Comparison of ENCODE assay signal across 9 cellular contexts in the genomic region with DNA sequence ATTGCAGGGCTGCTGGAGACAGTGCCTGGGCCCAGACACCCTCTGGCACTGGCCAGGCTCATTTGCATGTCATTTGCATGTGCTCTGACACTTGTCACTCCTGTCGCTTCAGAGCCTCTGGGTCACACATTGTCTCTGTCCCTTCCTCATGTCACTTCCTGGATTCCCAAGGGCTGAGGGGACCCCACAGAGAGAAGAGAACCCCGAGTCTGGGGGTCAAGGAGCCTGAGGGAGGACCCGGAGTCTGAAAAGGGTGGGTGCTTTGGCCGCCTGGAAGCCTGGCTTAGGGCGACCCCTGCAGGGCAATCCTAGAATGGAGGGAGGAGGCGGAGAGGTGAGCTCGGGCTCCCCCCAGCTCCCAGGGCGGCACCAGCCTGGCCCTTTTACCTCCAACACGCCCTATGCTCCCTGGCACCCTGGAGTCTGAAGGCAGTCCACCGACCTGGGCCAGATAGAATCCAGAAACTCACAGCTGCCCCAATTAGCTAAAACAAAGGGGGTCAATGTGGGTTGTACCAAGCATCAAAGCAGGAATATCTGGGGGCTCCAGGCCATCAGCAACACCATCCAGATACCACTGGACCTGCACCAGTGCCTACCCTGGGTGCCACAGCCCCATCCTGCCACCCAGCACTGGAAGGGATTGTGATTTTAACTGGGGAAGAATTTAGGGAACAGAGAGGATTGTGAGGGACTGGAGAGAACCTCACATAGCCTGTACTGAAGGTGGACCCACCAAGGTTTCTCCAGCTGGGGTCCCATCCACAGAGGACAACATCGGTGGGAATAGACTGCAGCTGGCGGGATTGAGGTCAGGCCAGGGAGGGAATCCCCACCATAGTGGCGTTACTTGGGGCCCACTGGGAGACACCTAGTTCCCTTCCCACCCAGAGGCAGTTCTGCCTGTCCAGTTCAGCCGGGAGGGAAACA. TPM values are rescaled to one million over a fixed set of nuclear protein-coding genes. Genes with fewer than 3 reads are reported as not detected.
DNase-seq lines count a peak whose midpoint lies in the region; ATAC-seq and TF ChIP-seq lines count a peak whose summit lies in the region.
"Had no signal": no experiment of that assay in that cellular context is flagged by ENCODE, and none has a peak within 500 bp of the region (broad histone marks: within the 10 kb centered on the region; RNA-seq: fewer than 3 reads in every experiment).

No MANE protein-coding gene starts in this region.

- no peak for TF ChIP-seq EP300 in ovary (IDR thresholded peaks at IDR 0.05)
- no peak for TF ChIP-seq EP300 in upper lobe of left lung (IDR thresholded peaks at IDR 0.05)

- ATAC-seq in HG02571 (IDR thresholded peaks at IDR 0.05; ENCODE audit: unreplicated experiment) (peak; percentile 42), upper lobe of left lung (ENCODE audit: low FRiP score in 2 of 2) (peak; percentile 38 to 58)

- WGBS in ovary, 3 donors, result 51 to 55% (median 53%) methylated on average over 14 of the region's 14 CpGs
- 26 to 32% methylated on average over 12 to 14 of the region's 14 CpGs for WGBS in upper lobe of left lung, 2 donors

- no peak for TF ChIP-seq CTCF in ovary (IDR thresholded peaks at IDR 0.05)
- peak; percentile 59 to 82 (median 78) for TF ChIP-seq CTCF in upper lobe of left lung (IDR thresholded peaks at IDR 0.05)

- H3K9me3 ChIP-seq in ovary, result no peaks in the 10 kb centered on the region
- no peaks in the 10 kb centered on the region for H3K9me3 ChIP-seq in upper lobe of left lung
- H3K9me3 ChIP-seq: neutrophil had no signal

- peaks cover 4% of the 10 kb centered on the region for H3K4me1 ChIP-seq in ovary (ENCODE audit: insufficient read depth)
- peaks cover 23 to 47% (median 35%) of the 10 kb centered on the region in 4 donors for H3K4me1 ChIP-seq in upper lobe of left lung

- TF ChIP-seq POLR2A in ovary (IDR thresholded peaks at IDR 0.05), result no peak
- no peak for TF ChIP-seq POLR2A in upper lobe of left lung (IDR thresholded peaks at IDR 0.05)

- intact Hi-C loops in ovary (cut with DNase I), result no loop called here

- H3K36me3 ChIP-seq in ovary, result no peaks in the 10 kb centered on the region
- no peaks in the 10 kb centered on the region for H3K36me3 ChIP-seq in upper lobe of left lung
- H3K36me3 ChIP-seq: neutrophil had no signal

- H3K4me3 ChIP-seq in ovary, result no peak overlapping the region
- H3K4me3 ChIP-seq in upper lobe of left lung, result no peak overlapping the region

- peak overlapping the region in 1 of 2 donors; percentile 48 for H3K27ac ChIP-seq in ovary
- peak overlapping the region; percentile 29 to 73 (median 50) for H3K27ac ChIP-seq in upper lobe of left lung
- H3K27ac ChIP-seq: neutrophil had no signal

- H3K27me3 ChIP-seq in ovary (no peaks in the 10 kb centered on the region), upper lobe of left lung (no peaks in the 10 kb centered on the region)

- DNase-seq in NCI-H2081 (lab: John Stamatoyannopoulos, UW) (peak; percentile 47 to 58), NCI-H2081 treated with DMSO at 0.1 percent for 48 hours (lab: John Stamatoyannopoulos, UW) (no peak), NCI-H774 (lab: John Stamatoyannopoulos, UW) (peak; percentile 33), fibroblast of peridontal ligament (ENCODE audit: extremely low read depth) (peak; percentile 8), ovary (peak in 3 of 5 donors; percentile 37 to 64 (median 54)), upper lobe of left lung (peak in 1 of 2 donors; percentile 68)
- peak; percentile 87 for DNase-seq in activated T-cell treated with anti-CD3 and anti-CD28 coated beads, Interleukin-2, amount 50 U/mL, for 1 hour

RNA-seq across cellular contexts. Expression of gene KRT78, which starts 21.8 kb away (rescaled TPM):
- total RNA-seq in ovary, result under 1 TPM in 1 of 7 donors, not detected in 6; 0.46 TPM
- not detected for polyA plus RNA-seq in ovary
- total RNA-seq in upper lobe of left lung, result under 1 TPM in 2 of 6 donors, not detected in 4; 0.13 to 0.30 TPM

RNA-seq across cellular contexts. Expression of gene KRT8, which starts 34.2 kb away (rescaled TPM):
- total RNA-seq in ovary, result 100 to 1,000 TPM in 1 of 7 donors, 10 to 100 TPM in 4, 1 to 10 TPM in 2; 2.7 to 663 (median 47.2) TPM
- polyA plus RNA-seq in ovary, result 10 to 100 TPM; 16.7 to 43.7 TPM
- 1,000 to 10,000 TPM in 1 of 6 donors, 100 to 1,000 TPM in 4, 10 to 100 TPM in 1; 90.1 to 1,458 (median 358) TPM for total RNA-seq in upper lobe of left lung

RNA-seq across cellular contexts. Expression of gene KRT79, which starts 36.5 kb away (rescaled TPM):
- not detected for total RNA-seq in ovary
- polyA plus RNA-seq in ovary, result not detected
- 1 to 10 TPM in 3 of 6 donors, under 1 TPM in 1, not detected in 2; 0.30 to 8.9 (median 1.3) TPM for total RNA-seq in upper lobe of left lung

RNA-seq across cellular contexts. Expression of gene KRT4, which starts 56.7 kb away (rescaled TPM):
- total RNA-seq in ovary (under 1 TPM in 2 of 7 donors, not detected in 5; 0.17 to 0.34 TPM), upper lobe of left lung (10 to 100 TPM in 4 of 6 donors, 1 to 10 TPM in 2; 2.1 to 36.1 (median 15.1) TPM)
- polyA plus RNA-seq in ovary, result not detected

Comparison
In these comparisons a context has a peak if more than half of its experiments do, and no peak if none do; other contexts are left out.
1. CTCF ChIP-seq: peak in upper lobe of left lung (6 of 6); none in ovary (0 of 3).